Comparison of ENCODE assay signal across 8 cellular contexts in the genomic region with DNA sequence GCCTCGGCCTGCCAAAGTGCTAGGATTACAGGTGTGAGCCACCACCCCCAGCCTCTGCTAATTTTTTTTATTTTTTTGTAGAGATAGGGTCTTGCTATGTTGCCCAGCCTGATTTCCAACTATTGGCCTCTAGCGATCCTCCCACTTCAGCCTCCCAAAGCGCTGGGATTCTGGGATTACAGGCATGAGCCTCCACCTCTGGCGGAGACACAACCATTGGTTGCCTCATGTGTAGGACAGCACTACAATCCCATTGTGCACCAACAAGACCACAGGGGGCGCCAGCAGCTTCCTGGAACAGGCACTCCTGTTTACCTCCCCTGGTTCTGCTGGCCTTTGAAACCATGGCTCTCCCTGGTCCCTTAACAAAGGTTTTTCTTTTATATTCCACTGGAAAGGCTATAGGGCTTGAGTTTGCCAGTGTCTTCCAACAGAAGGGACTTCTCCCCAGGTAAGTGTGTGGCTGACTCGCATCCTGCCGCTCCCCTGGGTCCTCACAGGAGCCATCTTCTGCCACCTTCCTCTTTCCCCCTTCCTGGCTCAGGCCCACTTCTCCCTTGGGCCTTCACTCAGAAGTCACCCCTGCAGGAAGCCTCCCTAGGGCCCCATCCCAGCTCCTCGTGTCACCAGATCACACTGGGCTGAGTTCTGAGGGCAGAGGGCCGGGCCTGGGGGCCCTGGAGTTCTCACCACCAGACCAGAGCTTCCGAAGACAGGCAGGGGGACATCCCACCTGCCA. TPM values are rescaled to one million over a fixed set of nuclear protein-coding genes. Genes with fewer than 3 reads are reported as not detected.
DNase-seq lines count a peak whose midpoint lies in the region; ATAC-seq and TF ChIP-seq lines count a peak whose summit lies in the region.

No MANE protein-coding gene starts in this region.

- peak overlapping the region; percentile 91 for H3K27ac ChIP-seq in Karpas-422 (ENCODE audit: low read length)
- peak overlapping the region; percentile 91 for H3K27ac ChIP-seq in SK-N-MC
- peak overlapping the region; percentile 72 for H3K27ac ChIP-seq in mammary epithelial cell (ENCODE audit: insufficient read depth, low read depth, low read length)
- peak overlapping the region; percentile 26 to 71 for H3K27ac ChIP-seq in left lung
- peak overlapping the region in 4 of 5 donors; percentile 75 to 93 (median 82) for H3K27ac ChIP-seq in stomach

- CTCF ChIA-PET in mammary epithelial cell (lab: Charles Lee; ENCODE audit: low non-redundant PET), result interaction anchor here (0.5 to 0.7 kb wide), 2 partner anchors 11 to 65 kb away, joined by 3 to 4 read pairs; no protein-coding TSS in a partner anchor

- no peaks in the 10 kb centered on the region for H3K9me3 ChIP-seq in Karpas-422 (ENCODE audit: low read length)
- H3K9me3 ChIP-seq in SK-N-MC (ENCODE audit: low read depth, low read length), result no peaks in the 10 kb centered on the region
- no peaks in the 10 kb centered on the region for H3K9me3 ChIP-seq in mammary epithelial cell (replicated peaks; ENCODE audit: insufficient read depth, low read length)
- H3K9me3 ChIP-seq in left lung, result no peaks in the 10 kb centered on the region
- H3K9me3 ChIP-seq in stomach, result no peaks in the 10 kb centered on the region

- peak; percentile 16 for ATAC-seq in left lung
- ATAC-seq in HG03354 (IDR thresholded peaks at IDR 0.05; ENCODE audit: poor library complexity, severe bottlenecking, unreplicated experiment), result no peak
- no peak for ATAC-seq in GM18907 (IDR thresholded peaks at IDR 0.05; ENCODE audit: unreplicated experiment)

- dilution Hi-C loops in mammary epithelial cell (cut with HindIII; ENCODE audit: low sequenced_read_pairs), result no loop called here

- H3K4me2 ChIP-seq in Karpas-422 (ENCODE audit: low read depth, low read length, poor library complexity, severe bottlenecking) (peak overlapping the region; percentile 68), mammary epithelial cell (ENCODE audit: insufficient read depth, low read depth, low read length) (no peak overlapping the region)

- intact Hi-C loops in mammary epithelial cell (cut with micrococcal nuclease), result loop anchor here (1.0 kb wide), 1 partner anchor 22 kb away; no protein-coding TSS in a partner anchor
- intact Hi-C loops in left lung (cut with DNase I), result no loop called here
- intact Hi-C loops in stomach (cut with DNase I; ENCODE audit: low total_unique reads), result no loop called here

- in situ Hi-C loops in mammary epithelial cell (cut with MboI; ENCODE audit: low sequenced_read_pairs in 2 of 2), result no loop called here

- H3K4me3 ChIP-seq in GM08714 (ENCODE audit: low read length), result peak overlapping the region; percentile 18; the same call in 1 of the 2 replicates
- peak overlapping the region; percentile 35; the same call in 1 of the 2 replicates for H3K4me3 ChIP-seq in Karpas-422 (ENCODE audit: low read length)
- no peak overlapping the region for H3K4me3 ChIP-seq in SK-N-MC
- H3K4me3 ChIP-seq in mammary epithelial cell (replicated peaks in 1 of 3; ENCODE audit: insufficient read depth in 1 of 3, low read depth in 2 of 3, low read length in 3 of 3), result no peak overlapping the region
- no peak overlapping the region for H3K4me3 ChIP-seq in left lung
- no peak overlapping the region for H3K4me3 ChIP-seq in stomach

- TF ChIP-seq CTCF in mammary epithelial cell (conservative IDR thresholded peaks at IDR 0.05 in 1 of 2, IDR thresholded peaks at IDR 0.05 in 1 of 2; ENCODE audit: extremely low read depth in 1 of 2, insufficient read depth in 1 of 2, low read depth in 1 of 2, low read length in 2 of 2) (peak; percentile 34 to 61), left lung (IDR thresholded peaks at IDR 0.05) (peak; percentile 20 to 34), stomach (IDR thresholded peaks at IDR 0.05) (peak in 2 of 7 experiments; percentile 3 to 20)

- H4K20me1 ChIP-seq in Karpas-422 (ENCODE audit: insufficient read depth, low read depth, low read length) (peaks cover 6% of the 10 kb centered on the region; the same call in 1 of the 2 replicates), mammary epithelial cell (ENCODE audit: insufficient read depth, low read length) (no peaks in the 10 kb centered on the region)

- H2AFZ ChIP-seq in Karpas-422 (ENCODE audit: low read length) (no peak overlapping the region), mammary epithelial cell (ENCODE audit: low read depth, low read length) (no peak overlapping the region)

- no peak for TF ChIP-seq EP300 in stomach (IDR thresholded peaks at IDR 0.05)

- H3K79me2 ChIP-seq in Karpas-422 (ENCODE audit: low read length) (peaks cover 69% of the 10 kb centered on the region), mammary epithelial cell (ENCODE audit: insufficient read depth, low read length) (peaks cover 17% of the 10 kb centered on the region)

- TF ChIP-seq POLR2A in stomach (IDR thresholded peaks at IDR 0.05), result no peak

- 81% methylated on average over 6 of the region's 10 CpGs for whole genome bisulfite sequencing in mammary epithelial cell (ENCODE audit: low coverage, missing lambda C conversion rate)
- 77 to 88% (median 84%) methylated on average over 10 of the region's 10 CpGs for WGBS in stomach, 5 donors

- H3K36me3 ChIP-seq in Karpas-422 (ENCODE audit: insufficient read depth, low read length) (peaks cover 36% of the 10 kb centered on the region), SK-N-MC (ENCODE audit: insufficient read depth, low read length) (no peaks in the 10 kb centered on the region), mammary epithelial cell (ENCODE audit: insufficient read depth, low read length) (no peaks in the 10 kb centered on the region), left lung (peaks cover 0 to 6% of the 10 kb centered on the region in 2 donors), stomach (peaks cover 0 to 22% (median 17%) of the 10 kb centered on the region in 4 donors)

- no TSS peak for BruUV-seq in mammary epithelial cell (replicated peaks; lab: Mats Ljungman, UMichigan)

- peak overlapping the region; percentile 62 for H3K9ac ChIP-seq in Karpas-422 (ENCODE audit: low read length)
- H3K9ac ChIP-seq in SK-N-MC (ENCODE audit: insufficient read length), result no peak overlapping the region
- no peak overlapping the region for H3K9ac ChIP-seq in mammary epithelial cell (ENCODE audit: insufficient read depth, low read length)

- DNase-seq in Karpas-422 (peak; percentile 91), SK-N-MC (ENCODE audit: low read depth, low spot score) (no peak), mammary epithelial cell (no peak), left lung (peak; percentile 72 to 86), stomach (peak; percentile 62)

- H3K9me2 ChIP-seq in Karpas-422 (replicated peaks; ENCODE audit: insufficient read depth, low read length), result no peaks in the 10 kb centered on the region

- H3K27me3 ChIP-seq in Karpas-422 (ENCODE audit: low read length), result no peaks in the 10 kb centered on the region
- no peaks in the 10 kb centered on the region for H3K27me3 ChIP-seq in mammary epithelial cell (ENCODE audit: insufficient read depth, low read length)
- no peaks in the 10 kb centered on the region for H3K27me3 ChIP-seq in left lung
- H3K27me3 ChIP-seq in stomach, result no peaks in the 10 kb centered on the region

- H3K4me1 ChIP-seq in Karpas-422 (ENCODE audit: low read length), result peaks cover 61% of the 10 kb centered on the region
- H3K4me1 ChIP-seq in mammary epithelial cell (ENCODE audit: insufficient read depth, low read length), result peaks cover 22% of the 10 kb centered on the region
- H3K4me1 ChIP-seq in left lung, result peaks cover 10 to 61% of the 10 kb centered on the region in 2 donors
- peaks cover 25 to 59% (median 44%) of the 10 kb centered on the region in 4 donors for H3K4me1 ChIP-seq in stomach

RNA-seq across cellular contexts. Expression of a gene that starts 39.2 kb away (rescaled TPM):
- total RNA-seq in Karpas-422 (2014; rRNA removed; shearing (Covaris generic); ENCODE audit: low replicate concordance), result 0.69 TPM in 1 of 2 replicates, not detected in the other
- total RNA-seq in mammary epithelial cell (not detected), left lung (under 1 TPM; 0.29 to 0.60 TPM), stomach (10 to 100 TPM in 1 of 5 donors, 1 to 10 TPM in 2, not detected in 2; 1.5 to 15.1 (median 4.8) TPM)
- polyA plus RNA-seq in mammary epithelial cell (not detected), stomach (under 1 TPM; 0.13 to 0.62 (median 0.46) TPM)
- polyA minus RNA-seq in mammary epithelial cell, result not detected

Comparison
In these comparisons a context has a peak if more than half of its experiments do, and no peak if none do; other contexts are left out.
1. H3K4me3 ChIP-seq: peak in GM08714 (single experiment) and Karpas-422 (single experiment); none in SK-N-MC (single experiment), mammary epithelial cell (0 of 3), left lung (0 of 2) and stomach (0 of 4).
2. DNase-seq: peak in Karpas-422 (single experiment), left lung (2 of 2) and stomach (single experiment); none in SK-N-MC (single experiment) and mammary epithelial cell (single experiment).
3. Peak in every context shown above with its lines, with median percentiles within 50 percentile points of each other: H3K27ac ChIP-seq.